ENCODE assay signal across 1 cellular context in genomic region chr15:74889882-74890768, GRCh38.
TF ChIP-seq lines count a peak whose summit lies in the region.

A gene with protein sequence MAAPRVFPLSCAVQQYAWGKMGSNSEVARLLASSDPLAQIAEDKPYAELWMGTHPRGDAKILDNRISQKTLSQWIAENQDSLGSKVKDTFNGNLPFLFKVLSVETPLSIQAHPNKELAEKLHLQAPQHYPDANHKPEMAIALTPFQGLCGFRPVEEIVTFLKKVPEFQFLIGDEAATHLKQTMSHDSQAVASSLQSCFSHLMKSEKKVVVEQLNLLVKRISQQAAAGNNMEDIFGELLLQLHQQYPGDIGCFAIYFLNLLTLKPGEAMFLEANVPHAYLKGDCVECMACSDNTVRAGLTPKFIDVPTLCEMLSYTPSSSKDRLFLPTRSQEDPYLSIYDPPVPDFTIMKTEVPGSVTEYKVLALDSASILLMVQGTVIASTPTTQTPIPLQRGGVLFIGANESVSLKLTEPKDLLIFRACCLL (plus strand): TSS chr15:74890042. CDS start chr15:74890074, 32 bp downstream.

TF ChIP-seq in K562, 482 proteins besides CTCF, POLR2A, EP300 and RAD21 (continued from another document and continues in another):
- TF ChIP-seq SIN3A (IDR thresholded peaks at IDR 0.05; ENCODE audit: borderline replicate concordance in 2 of 2, control insufficient read depth in 1 of 2, low read depth in 2 of 2, low read length in 2 of 2) (peak in 1 of 2 experiments; percentile 75; a peak in 1 of 4 replicates), FIP1L1 (IDR thresholded peaks at IDR 0.05; ENCODE audit: low read depth, low read length, poor library complexity, severe bottlenecking) (no peak), ARID4B (CRISPR knock-in tag; IDR thresholded peaks at IDR 0.05) (peak; percentile 70), HMBOX1 (IDR thresholded peaks at IDR 0.05) (no peak), NONO (IDR thresholded peaks at IDR 0.05; ENCODE audit: low read depth in 2 of 2, low read length in 1 of 2) (peak in 1 of 2 experiments; percentile 76; a peak in 1 of 4 replicates), E2F3 (CRISPR knock-in tag; IDR thresholded peaks at IDR 0.05) (no peak), ZNF280A (IDR thresholded peaks at IDR 0.05; ENCODE audit: low read depth, partially characterized antibody) (no peak), SMARCA5 (IDR thresholded peaks at IDR 0.05) (0 out of 2 replicates have a peak, but pooled peaks have one; percentile 47), ESRRB (CRISPR knock-in tag; IDR thresholded peaks at IDR 0.05; ENCODE audit: borderline replicate concordance) (no peak), DMBX1 (CRISPR knock-in tag; IDR thresholded peaks at IDR 0.05; ENCODE audit: borderline replicate concordance) (no peak; the same call in 1 of the 2 replicates), BRF1 (IDR thresholded peaks at IDR 0.05; ENCODE audit: borderline replicate concordance, extremely low read depth, insufficient read length) (no peak), NFXL1 (CRISPR knock-in tag; IDR thresholded peaks at IDR 0.05) (no peak), ZSCAN29 (IDR thresholded peaks at IDR 0.05) (no peak), ZNF644 (tag; IDR thresholded peaks at IDR 0.05; ENCODE audit: low read depth) (no peak), ZNF224 (CRISPR knock-in tag; IDR thresholded peaks at IDR 0.05) (no peak), SP2 (IDR thresholded peaks at IDR 0.05; ENCODE audit: extremely low read depth, low read depth, low read length, poor library complexity, severe bottlenecking) (no peak), SPI1 (IDR thresholded peaks at IDR 0.05; ENCODE audit: borderline replicate concordance, low read depth, low read length) (no peak), NBN (IDR thresholded peaks at IDR 0.05; ENCODE audit: low read depth) (no peak), ZFP36 (IDR thresholded peaks at IDR 0.05; ENCODE audit: low read depth, low read length, partially characterized antibody) (no peak), GATAD2A (IDR thresholded peaks at IDR 0.05) (no peak), MYNN (IDR thresholded peaks at IDR 0.05) (no peak), MYNN (CRISPR knock-in tag; IDR thresholded peaks at IDR 0.05) (no peak), CBFB (CRISPR knock-in tag; IDR thresholded peaks at IDR 0.05) (no peak; the same call in 1 of the 2 replicates), POLR2G (IDR thresholded peaks at IDR 0.05; ENCODE audit: low read depth, low read length) (peak; percentile 99), RFX1 (IDR thresholded peaks at IDR 0.05) (no peak), EGR1 (conservative IDR thresholded peaks at IDR 0.05) (no peak; the same call in 1 of the 2 replicates), SUPT5H (IDR thresholded peaks at IDR 0.05) (peak; percentile 97), LEF1 (IDR thresholded peaks at IDR 0.05) (no peak), TFAM (CRISPR knock-in tag; conservative IDR thresholded peaks at IDR 0.05) (no peak), SMAD3 (CRISPR knock-in tag; conservative IDR thresholded peaks at IDR 0.05) (no peak), ZC3H8 (IDR thresholded peaks at IDR 0.05) (no peak), PHB (CRISPR knock-in tag; IDR thresholded peaks at IDR 0.05) (no peak), NCOA6 (IDR thresholded peaks at IDR 0.05) (no peak), CBX5 (IDR thresholded peaks at IDR 0.05; ENCODE audit: borderline replicate concordance, low read depth) (no peak), SRSF7 (optimal IDR thresholded peaks at IDR 0.05; ENCODE audit: low read depth, low read length) (no peak), ZBTB8A (IDR thresholded peaks at IDR 0.05; ENCODE audit: partially characterized antibody) (no peak), ZNF584 (CRISPR knock-in tag; IDR thresholded peaks at IDR 0.05; ENCODE audit: low read depth) (no peak)
- TF ChIP-seq, protein P1, sequence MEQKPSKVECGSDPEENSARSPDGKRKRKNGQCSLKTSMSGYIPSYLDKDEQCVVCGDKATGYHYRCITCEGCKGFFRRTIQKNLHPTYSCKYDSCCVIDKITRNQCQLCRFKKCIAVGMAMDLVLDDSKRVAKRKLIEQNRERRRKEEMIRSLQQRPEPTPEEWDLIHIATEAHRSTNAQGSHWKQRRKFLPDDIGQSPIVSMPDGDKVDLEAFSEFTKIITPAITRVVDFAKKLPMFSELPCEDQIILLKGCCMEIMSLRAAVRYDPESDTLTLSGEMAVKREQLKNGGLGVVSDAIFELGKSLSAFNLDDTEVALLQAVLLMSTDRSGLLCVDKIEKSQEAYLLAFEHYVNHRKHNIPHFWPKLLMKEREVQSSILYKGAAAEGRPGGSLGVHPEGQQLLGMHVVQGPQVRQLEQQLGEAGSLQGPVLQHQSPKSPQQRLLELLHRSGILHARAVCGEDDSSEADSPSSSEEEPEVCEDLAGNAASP (IDR thresholded peaks at IDR 0.05) = no peak
- TF ChIP-seq, protein P2, sequence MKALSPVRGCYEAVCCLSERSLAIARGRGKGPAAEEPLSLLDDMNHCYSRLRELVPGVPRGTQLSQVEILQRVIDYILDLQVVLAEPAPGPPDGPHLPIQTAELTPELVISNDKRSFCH (CRISPR knock-in tag; IDR thresholded peaks at IDR 0.05) = no peak
- TF ChIP-seq, protein P2 (tag; IDR thresholded peaks at IDR 0.05) = no peak; the same call in 1 of the 2 replicates
- TF ChIP-seq, protein P3, sequence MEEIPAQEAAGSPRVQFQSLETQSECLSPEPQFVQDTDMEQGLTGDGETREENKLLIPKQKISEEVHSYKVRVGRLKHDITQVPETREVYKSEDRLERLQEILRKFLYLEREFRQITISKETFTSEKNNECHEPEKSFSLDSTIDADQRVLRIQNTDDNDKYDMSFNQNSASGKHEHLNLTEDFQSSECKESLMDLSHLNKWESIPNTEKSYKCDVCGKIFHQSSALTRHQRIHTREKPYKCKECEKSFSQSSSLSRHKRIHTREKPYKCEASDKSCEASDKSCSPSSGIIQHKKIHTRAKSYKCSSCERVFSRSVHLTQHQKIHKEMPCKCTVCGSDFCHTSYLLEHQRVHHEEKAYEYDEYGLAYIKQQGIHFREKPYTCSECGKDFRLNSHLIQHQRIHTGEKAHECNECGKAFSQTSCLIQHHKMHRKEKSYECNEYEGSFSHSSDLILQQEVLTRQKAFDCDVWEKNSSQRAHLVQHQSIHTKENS (CRISPR knock-in tag; IDR thresholded peaks at IDR 0.05) = no peak
- TF ChIP-seq, protein P4, sequence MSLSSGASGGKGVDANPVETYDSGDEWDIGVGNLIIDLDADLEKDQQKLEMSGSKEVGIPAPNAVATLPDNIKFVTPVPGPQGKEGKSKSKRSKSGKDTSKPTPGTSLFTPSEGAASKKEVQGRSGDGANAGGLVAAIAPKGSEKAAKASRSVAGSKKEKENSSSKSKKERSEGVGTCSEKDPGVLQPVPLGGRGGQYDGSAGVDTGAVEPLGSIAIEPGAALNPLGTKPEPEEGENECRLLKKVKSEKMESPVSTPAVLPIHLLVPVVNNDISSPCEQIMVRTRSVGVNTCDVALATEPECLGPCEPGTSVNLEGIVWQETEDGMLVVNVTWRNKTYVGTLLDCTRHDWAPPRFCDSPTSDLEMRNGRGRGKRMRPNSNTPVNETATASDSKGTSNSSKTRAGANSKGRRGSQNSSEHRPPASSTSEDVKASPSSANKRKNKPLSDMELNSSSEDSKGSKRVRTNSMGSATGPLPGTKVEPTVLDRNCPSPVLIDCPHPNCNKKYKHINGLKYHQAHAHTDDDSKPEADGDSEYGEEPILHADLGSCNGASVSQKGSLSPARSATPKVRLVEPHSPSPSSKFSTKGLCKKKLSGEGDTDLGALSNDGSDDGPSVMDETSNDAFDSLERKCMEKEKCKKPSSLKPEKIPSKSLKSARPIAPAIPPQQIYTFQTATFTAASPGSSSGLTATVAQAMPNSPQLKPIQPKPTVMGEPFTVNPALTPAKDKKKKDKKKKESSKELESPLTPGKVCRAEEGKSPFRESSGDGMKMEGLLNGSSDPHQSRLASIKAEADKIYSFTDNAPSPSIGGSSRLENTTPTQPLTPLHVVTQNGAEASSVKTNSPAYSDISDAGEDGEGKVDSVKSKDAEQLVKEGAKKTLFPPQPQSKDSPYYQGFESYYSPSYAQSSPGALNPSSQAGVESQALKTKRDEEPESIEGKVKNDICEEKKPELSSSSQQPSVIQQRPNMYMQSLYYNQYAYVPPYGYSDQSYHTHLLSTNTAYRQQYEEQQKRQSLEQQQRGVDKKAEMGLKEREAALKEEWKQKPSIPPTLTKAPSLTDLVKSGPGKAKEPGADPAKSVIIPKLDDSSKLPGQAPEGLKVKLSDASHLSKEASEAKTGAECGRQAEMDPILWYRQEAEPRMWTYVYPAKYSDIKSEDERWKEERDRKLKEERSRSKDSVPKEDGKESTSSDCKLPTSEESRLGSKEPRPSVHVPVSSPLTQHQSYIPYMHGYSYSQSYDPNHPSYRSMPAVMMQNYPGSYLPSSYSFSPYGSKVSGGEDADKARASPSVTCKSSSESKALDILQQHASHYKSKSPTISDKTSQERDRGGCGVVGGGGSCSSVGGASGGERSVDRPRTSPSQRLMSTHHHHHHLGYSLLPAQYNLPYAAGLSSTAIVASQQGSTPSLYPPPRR (CRISPR knock-in tag; IDR thresholded peaks at IDR 0.05; ENCODE audit: borderline replicate concordance) = no peak
- TF ChIP-seq, protein P5, sequence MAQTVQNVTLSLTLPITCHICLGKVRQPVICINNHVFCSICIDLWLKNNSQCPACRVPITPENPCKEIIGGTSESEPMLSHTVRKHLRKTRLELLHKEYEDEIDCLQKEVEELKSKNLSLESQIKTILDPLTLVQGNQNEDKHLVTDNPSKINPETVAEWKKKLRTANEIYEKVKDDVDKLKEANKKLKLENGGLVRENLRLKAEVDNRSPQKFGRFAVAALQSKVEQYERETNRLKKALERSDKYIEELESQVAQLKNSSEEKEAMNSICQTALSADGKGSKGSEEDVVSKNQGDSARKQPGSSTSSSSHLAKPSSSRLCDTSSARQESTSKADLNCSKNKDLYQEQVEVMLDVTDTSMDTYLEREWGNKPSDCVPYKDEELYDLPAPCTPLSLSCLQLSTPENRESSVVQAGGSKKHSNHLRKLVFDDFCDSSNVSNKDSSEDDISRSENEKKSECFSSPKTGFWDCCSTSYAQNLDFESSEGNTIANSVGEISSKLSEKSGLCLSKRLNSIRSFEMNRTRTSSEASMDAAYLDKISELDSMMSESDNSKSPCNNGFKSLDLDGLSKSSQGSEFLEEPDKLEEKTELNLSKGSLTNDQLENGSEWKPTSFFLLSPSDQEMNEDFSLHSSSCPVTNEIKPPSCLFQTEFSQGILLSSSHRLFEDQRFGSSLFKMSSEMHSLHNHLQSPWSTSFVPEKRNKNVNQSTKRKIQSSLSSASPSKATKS (CRISPR knock-in tag; IDR thresholded peaks at IDR 0.05) = no peak
- TF ChIP-seq, protein P6, sequence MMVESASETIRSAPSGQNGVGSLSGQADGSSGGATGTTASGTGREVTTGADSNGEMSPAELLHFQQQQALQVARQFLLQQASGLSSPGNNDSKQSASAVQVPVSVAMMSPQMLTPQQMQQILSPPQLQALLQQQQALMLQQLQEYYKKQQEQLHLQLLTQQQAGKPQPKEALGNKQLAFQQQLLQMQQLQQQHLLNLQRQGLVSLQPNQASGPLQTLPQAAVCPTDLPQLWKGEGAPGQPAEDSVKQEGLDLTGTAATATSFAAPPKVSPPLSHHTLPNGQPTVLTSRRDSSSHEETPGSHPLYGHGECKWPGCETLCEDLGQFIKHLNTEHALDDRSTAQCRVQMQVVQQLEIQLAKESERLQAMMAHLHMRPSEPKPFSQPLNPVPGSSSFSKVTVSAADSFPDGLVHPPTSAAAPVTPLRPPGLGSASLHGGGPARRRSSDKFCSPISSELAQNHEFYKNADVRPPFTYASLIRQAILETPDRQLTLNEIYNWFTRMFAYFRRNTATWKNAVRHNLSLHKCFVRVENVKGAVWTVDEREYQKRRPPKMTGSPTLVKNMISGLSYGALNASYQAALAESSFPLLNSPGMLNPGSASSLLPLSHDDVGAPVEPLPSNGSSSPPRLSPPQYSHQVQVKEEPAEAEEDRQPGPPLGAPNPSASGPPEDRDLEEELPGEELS (CRISPR knock-in tag; IDR thresholded peaks at IDR 0.05; ENCODE audit: borderline replicate concordance) = no peak
